20 cellular contexts compared by ENCODE assay signal in the genomic region with DNA sequence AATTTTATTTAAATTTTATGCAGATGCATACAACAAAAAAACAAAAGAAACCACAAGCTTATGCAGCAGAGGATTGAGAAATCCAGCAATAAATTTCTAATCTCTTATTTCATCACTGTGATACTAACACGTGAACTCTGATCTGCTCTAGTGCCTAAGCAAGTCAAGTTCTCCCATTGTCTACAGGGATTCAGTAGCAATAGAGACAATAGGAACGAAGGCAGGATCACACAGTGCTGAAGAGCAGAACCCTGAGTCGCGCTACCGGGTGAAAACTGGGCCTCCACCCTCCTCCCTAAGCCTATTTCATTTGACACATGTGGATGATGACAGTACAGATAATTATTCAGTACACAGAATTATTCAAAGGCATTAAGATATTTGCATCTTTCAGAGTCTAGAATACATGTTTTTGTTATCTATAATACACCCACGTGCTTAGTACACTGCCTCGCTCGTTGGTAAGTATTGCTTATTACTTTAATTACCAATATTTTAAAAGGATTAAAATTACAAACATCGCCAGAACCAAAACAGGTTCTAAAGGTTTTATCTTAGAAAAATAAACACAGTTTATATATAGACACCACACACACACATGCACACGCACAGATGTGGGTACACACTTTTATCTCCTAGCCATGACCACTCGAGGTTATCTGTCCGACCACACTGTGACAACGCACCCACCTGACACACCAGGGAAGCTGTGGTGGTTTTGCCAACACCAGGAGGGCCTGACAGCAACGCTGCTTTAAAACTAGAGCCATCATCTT.
DNase-seq lines count a peak whose midpoint lies in the region; ATAC-seq, FAIRE-seq and TF ChIP-seq lines count a peak whose summit lies in the region.
"Had no signal": no experiment of that assay in that cellular context is flagged by ENCODE, and none has a peak within 500 bp of the region (broad histone marks: within the 10 kb centered on the region; RNA-seq: fewer than 3 reads in every experiment).

No MANE protein-coding gene starts in this region.

- TF ChIP-seq POLR2A in H54 (IDR thresholded peaks at IDR 0.05; ENCODE audit: low read depth, low read length) (no peak), GM12891 (IDR thresholded peaks at IDR 0.05; ENCODE audit: low read depth, low read length) (no peak)

- no peaks in the 10 kb centered on the region for H3K27me3 Mint-ChIP-seq in activated CD4-positive, alpha-beta T cell treated with anti-CD3 and anti-CD28 coated beads, Interleukin-2, amount 10 ng/mL, durations not matched to agents 24 days and 14 days
- H3K27me3 Mint-ChIP-seq in activated CD4-positive, alpha-beta T cell treated with anti-CD3 and anti-CD28 coated beads for 36 hours, result no peaks in the 10 kb centered on the region
- H3K27me3 Mint-ChIP-seq in nephron (ENCODE audit: low read depth), result no peaks in the 10 kb centered on the region
- H3K27me3 Mint-ChIP-seq: CD4-positive, alpha-beta T cell; stimulated activated naive CD8-positive, alpha-beta T cell treated with anti-CD3 and anti-CD28 coated beads, Interleukin-15, Interleukin-2, amounts not matched to agents 100 ng/mL and 50 ng/mL, for 24 hours had no signal

- H3K27ac Mint-ChIP-seq in activated CD4-positive, alpha-beta T cell treated with anti-CD3 and anti-CD28 coated beads, Interleukin-2, amount 10 ng/mL, durations not matched to agents 24 days and 14 days, result peak overlapping the region; percentile 8
- no peak overlapping the region for H3K27ac Mint-ChIP-seq in activated CD4-positive, alpha-beta T cell treated with anti-CD3 and anti-CD28 coated beads for 36 hours
- peak overlapping the region; percentile 13 to 71 (median 56) for H3K27ac Mint-ChIP-seq in nephron
- H3K27ac Mint-ChIP-seq: CD4-positive, alpha-beta T cell; stimulated activated naive CD8-positive, alpha-beta T cell treated with anti-CD3 and anti-CD28 coated beads, Interleukin-15, Interleukin-2, amounts not matched to agents 100 ng/mL and 50 ng/mL, for 24 hours; T-helper 1 cell treated with Interleukin-12 subunit alpha and Interleukin-12 subunit beta and Interleukin-4 antibody, amounts not matched to agents 30 μg/mL and 1 μg/mL, for 36 hours had no signal

- no peak overlapping the region for H3K4me3 ChIP-seq in fibroblast of mammary gland (ENCODE audit: control insufficient read depth, low read depth, low read length)

- H3K36me3 Mint-ChIP-seq in activated CD4-positive, alpha-beta T cell treated with anti-CD3 and anti-CD28 coated beads, Interleukin-2, amount 10 ng/mL, durations not matched to agents 24 days and 14 days (ENCODE audit: low read depth), result peaks cover 52% of the 10 kb centered on the region
- peaks cover 55% of the 10 kb centered on the region for H3K36me3 Mint-ChIP-seq in activated CD4-positive, alpha-beta T cell treated with anti-CD3 and anti-CD28 coated beads for 36 hours (ENCODE audit: low read depth)
- peaks cover 66% of the 10 kb centered on the region for H3K36me3 Mint-ChIP-seq in nephron (ENCODE audit: low read depth)

- no peak for ATAC-seq in activated CD4-positive, alpha-beta T cell treated with anti-CD3 and anti-CD28 coated beads for 36 hours

- CTCF ChIA-PET in activated CD4-positive, alpha-beta T cell treated with anti-CD3 and anti-CD28 coated beads for 36 hours (lab: Charles Lee), result no interaction called here

- TF ChIP-seq CTCF in fibroblast of mammary gland (conservative IDR thresholded peaks at IDR 0.05; ENCODE audit: control insufficient read depth, insufficient read depth, low read depth, low read length), result no peak
- TF ChIP-seq CTCF in nephron (IDR thresholded peaks at IDR 0.05; ENCODE audit: unreplicated experiment in 3 of 3), result no peak

- no peak for DNase-seq in activated CD4-positive, alpha-beta T cell treated with anti-CD3 and anti-CD28 coated beads, Interleukin-2, amount 10 ng/mL, durations not matched to agents 24 days and 14 days
- no peak for DNase-seq in activated CD4-positive, alpha-beta T cell treated with anti-CD3 and anti-CD28 coated beads for 36 hours
- peak; percentile 56 for DNase-seq in NCI-H526 treated with DMSO at 0.1 percent for 48 hours (lab: John Stamatoyannopoulos, UW)
- DNase-seq in fibroblast of mammary gland (ENCODE audit: low read depth), result peak; percentile 31
- no peak for DNase-seq in H54 (ENCODE audit: insufficient read length, low spot score)
- DNase-seq in GM12891 (ENCODE audit: insufficient read length, low spot score), result no peak
- DNase-seq in AG20443 (ENCODE audit: low spot score), result no peak
- DNase-seq: activated CD4-positive, alpha-beta T cell treated with anti-CD3 and anti-CD28 coated beads for 4 hours; activated T-cell treated with anti-CD3 and anti-CD28 coated beads for 4 hours; CD4-positive, alpha-beta T cell; HCEC 1CT; kidney; NCI-H2171 treated with DMSO at 0.1 percent for 48 hours; NK-92 treated with Interleukin-12 subunit alpha and Interleukin-12 subunit beta, amount 100 ng/mL, for 24 hours; posterior cingulate gyrus; stimulated activated CD4-positive, alpha-beta T cell treated with anti-CD3 and anti-CD28 coated beads, Interleukin-12 subunit alpha, Interleukin-12 subunit beta, amount 100 ng/mL, for 4 hours had no signal

- no peak overlapping the region for H3K4me3 Mint-ChIP-seq in activated CD4-positive, alpha-beta T cell treated with anti-CD3 and anti-CD28 coated beads, Interleukin-2, amount 10 ng/mL, durations not matched to agents 24 days and 14 days
- H3K4me3 Mint-ChIP-seq in activated CD4-positive, alpha-beta T cell treated with anti-CD3 and anti-CD28 coated beads for 36 hours, result no peak overlapping the region
- no peak overlapping the region for H3K4me3 Mint-ChIP-seq in nephron
- H3K4me3 Mint-ChIP-seq: CD4-positive, alpha-beta T cell; stimulated activated naive CD8-positive, alpha-beta T cell treated with anti-CD3 and anti-CD28 coated beads, Interleukin-15, Interleukin-2, amounts not matched to agents 100 ng/mL and 50 ng/mL, for 24 hours; T-helper 1 cell treated with Interleukin-12 subunit alpha and Interleukin-12 subunit beta and Interleukin-4 antibody, amounts not matched to agents 30 μg/mL and 1 μg/mL, for 36 hours had no signal

- POLR2A ChIA-PET in activated CD4-positive, alpha-beta T cell treated with anti-CD3 and anti-CD28 coated beads for 36 hours (lab: Charles Lee), result no interaction called here

- intact Hi-C loops in activated CD4-positive, alpha-beta T cell treated with anti-CD3 and anti-CD28 coated beads, Interleukin-2, amount 10 ng/mL, durations not matched to agents 24 days and 14 days (cut with micrococcal nuclease), result loop anchor here (10.0 kb wide), 1 partner anchor 59 kb away; the partner anchor contains the start of gene RFC1
- intact Hi-C loops in activated CD4-positive, alpha-beta T cell treated with anti-CD3 and anti-CD28 coated beads for 36 hours (cut with DNase I, micrococcal nuclease), result no loop called here

- H3K9me3 Mint-ChIP-seq in activated CD4-positive, alpha-beta T cell treated with anti-CD3 and anti-CD28 coated beads, Interleukin-2, amount 10 ng/mL, durations not matched to agents 24 days and 14 days, result no peaks in the 10 kb centered on the region
- no peaks in the 10 kb centered on the region for H3K9me3 Mint-ChIP-seq in activated CD4-positive, alpha-beta T cell treated with anti-CD3 and anti-CD28 coated beads for 36 hours (ENCODE audit: low read depth)
- H3K9me3 Mint-ChIP-seq in nephron, result no peaks in the 10 kb centered on the region
- H3K9me3 Mint-ChIP-seq: CD4-positive, alpha-beta T cell; stimulated activated naive CD8-positive, alpha-beta T cell treated with anti-CD3 and anti-CD28 coated beads, Interleukin-15, Interleukin-2, amounts not matched to agents 100 ng/mL and 50 ng/mL, for 24 hours; T-helper 1 cell treated with Interleukin-12 subunit alpha and Interleukin-12 subunit beta and Interleukin-4 antibody, amounts not matched to agents 30 μg/mL and 1 μg/mL, for 36 hours had no signal

- H3K4me1 Mint-ChIP-seq in activated CD4-positive, alpha-beta T cell treated with anti-CD3 and anti-CD28 coated beads, Interleukin-2, amount 10 ng/mL, durations not matched to agents 24 days and 14 days, result peaks cover 10% of the 10 kb centered on the region
- no peaks in the 10 kb centered on the region for H3K4me1 Mint-ChIP-seq in activated CD4-positive, alpha-beta T cell treated with anti-CD3 and anti-CD28 coated beads for 36 hours
- peaks cover 27% of the 10 kb centered on the region for H3K4me1 Mint-ChIP-seq in nephron

- no peak for FAIRE-seq in H54 (lab: Jason Lieb, UNC)
- no peak for FAIRE-seq in GM12891 (lab: Jason Lieb, UNC)
- FAIRE-seq: A204.1, kidney had no signal

TF ChIP-seq in GM12891, 5 proteins besides CTCF, POLR2A, EP300 and RAD21:
- no peak for TF ChIP-seq TAF1 (IDR thresholded peaks at IDR 0.05; ENCODE audit: low read depth, low read length)
- no peak for TF ChIP-seq POU2F2 (IDR thresholded peaks at IDR 0.05; ENCODE audit: low read depth, low read length)
- TF ChIP-seq SPI1 (IDR thresholded peaks at IDR 0.05; ENCODE audit: low read depth, low read length), result no peak
- TF ChIP-seq POLR2AphosphoS5 (IDR thresholded peaks at IDR 0.05; ENCODE audit: low read depth, low read length), result no peak
- TF ChIP-seq PAX5 (IDR thresholded peaks at IDR 0.05; ENCODE audit: insufficient read depth, low read length, severe bottlenecking), result no peak

Comparison
In these comparisons a context has a peak if more than half of its experiments do, and no peak if none do; other contexts are left out.
1. DNase-seq: peak in NCI-H526 treated with DMSO at 0.1 percent for 48 hours (single experiment) and fibroblast of mammary gland (single experiment); none in activated CD4-positive, alpha-beta T cell treated with anti-CD3 and anti-CD28 coated beads, Interleukin-2, amount 10 ng/mL, durations not matched to agents 24 days and 14 days (single experiment), activated CD4-positive, alpha-beta T cell treated with anti-CD3 and anti-CD28 coated beads for 36 hours (single experiment), H54 (single experiment), GM12891 (single experiment) and AG20443 (single experiment).